ENCODE assay signal across 10 cellular contexts in the genomic region with DNA sequence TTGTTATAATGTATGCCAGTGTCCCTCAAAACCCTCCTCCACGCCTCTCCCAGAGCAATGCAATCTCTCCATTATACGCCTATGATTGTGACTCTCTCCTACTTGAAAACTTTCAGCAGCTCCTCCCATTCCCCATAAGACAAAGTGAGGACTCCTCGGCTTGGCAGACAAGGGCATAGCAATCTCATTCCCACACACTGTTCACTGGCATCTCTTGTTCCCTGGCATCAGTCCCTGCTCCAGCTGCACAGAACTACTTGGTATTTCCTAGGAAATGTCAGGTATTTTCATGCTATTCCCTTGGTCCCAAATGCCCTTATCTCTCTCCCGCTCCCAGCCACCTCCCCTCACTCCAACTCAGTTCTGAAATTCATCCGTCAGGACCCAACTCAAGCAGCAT. TPM values are rescaled to one million over a fixed set of nuclear protein-coding genes. Genes with fewer than 3 reads are reported as not detected.
"Had no signal": no experiment of that assay in that cellular context is flagged by ENCODE, and none has a peak within 500 bp of the region (broad histone marks: within the 10 kb centered on the region; RNA-seq: fewer than 3 reads in every experiment).

No MANE protein-coding gene starts in this region.

- H3K4me3 Mint-ChIP-seq: HFFc6 had no signal

- H3K27ac ChIP-seq: GM23248, HL-60 had no signal

- H3K9me3 Mint-ChIP-seq: HFFc6 had no signal

- ATAC-seq: HCT116, K562 had no signal

- H3K9me3 ChIP-seq: HAP-1 had no signal

- H3K9ac ChIP-seq: GM23248 had no signal

- FAIRE-seq: K562 had no signal

- H3K4me3 ChIP-seq: GM23248, HAP-1, K562 had no signal

- H3K36me3 ChIP-seq: HAP-1 had no signal

- H3K27ac Mint-ChIP-seq: HFFc6 had no signal

- H2AFZ ChIP-seq: GM23248 had no signal

- H3K4me1 ChIP-seq: HAP-1 had no signal

- DNase-seq: GM23248, GOT3, H7, HFFc6, IMR-90 had no signal

RNA-seq across cellular contexts. Expression of gene TMPRSS5, which starts 28.5 kb away (rescaled TPM):
- total RNA-seq: GM23248, H4 had no signal
- polyA plus RNA-seq: GM23248 had no signal
